1 cellular context compared by ENCODE assay signal in the genomic region with DNA sequence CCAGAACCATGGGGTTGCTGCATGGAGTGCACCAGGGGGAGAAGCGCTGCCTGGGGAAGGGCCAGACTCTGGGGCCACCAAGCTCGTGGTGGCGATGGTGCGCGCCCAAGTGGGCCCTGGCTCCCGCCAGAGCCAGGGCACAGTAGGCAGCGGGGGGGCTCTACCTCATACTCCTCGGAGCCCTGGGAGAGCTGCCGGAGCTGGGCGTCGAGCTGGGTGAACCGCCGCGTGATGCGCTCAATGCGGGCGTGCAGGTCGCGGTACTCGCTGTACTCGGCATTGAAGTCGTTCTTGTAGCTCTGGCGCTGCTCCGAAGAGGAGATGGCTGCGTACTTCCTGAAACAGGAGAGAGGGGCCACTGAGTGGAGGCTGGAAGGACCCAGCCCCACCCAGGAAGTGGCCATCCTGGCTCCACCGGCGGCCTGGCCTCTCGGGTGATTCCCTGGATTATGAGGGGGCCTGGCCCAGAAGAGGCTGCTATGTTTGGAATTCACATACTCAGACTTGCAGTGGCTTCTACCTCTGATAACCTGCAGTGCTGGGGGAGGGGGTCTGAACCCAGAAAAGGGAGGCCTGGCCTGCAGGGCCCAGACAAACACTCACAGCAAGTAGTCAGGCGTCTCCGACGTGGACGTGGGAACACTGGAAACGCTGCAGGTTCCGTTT.
TF ChIP-seq lines count a peak whose summit lies in the region.

No MANE protein-coding gene starts in this region.

TF ChIP-seq in K562, 482 proteins besides CTCF, POLR2A, EP300 and RAD21:
- no peak for TF ChIP-seq MECOM (CRISPR knock-in tag; IDR thresholded peaks at IDR 0.05)
- TF ChIP-seq SRSF3 (IDR thresholded peaks at IDR 0.05; ENCODE audit: insufficient read depth, low read length), result no peak
- TF ChIP-seq SLC30A9 (CRISPR knock-in tag; IDR thresholded peaks at IDR 0.05), result no peak
- TF ChIP-seq THAP7 (CRISPR knock-in tag; IDR thresholded peaks at IDR 0.05), result no peak
- TF ChIP-seq ZNF740 (CRISPR knock-in tag; IDR thresholded peaks at IDR 0.05), result 0 out of 2 replicates have a peak, but pooled peaks have one; percentile 48
- no peak for TF ChIP-seq ZNF740 (tag; IDR thresholded peaks at IDR 0.05)
- TF ChIP-seq, protein P1, sequence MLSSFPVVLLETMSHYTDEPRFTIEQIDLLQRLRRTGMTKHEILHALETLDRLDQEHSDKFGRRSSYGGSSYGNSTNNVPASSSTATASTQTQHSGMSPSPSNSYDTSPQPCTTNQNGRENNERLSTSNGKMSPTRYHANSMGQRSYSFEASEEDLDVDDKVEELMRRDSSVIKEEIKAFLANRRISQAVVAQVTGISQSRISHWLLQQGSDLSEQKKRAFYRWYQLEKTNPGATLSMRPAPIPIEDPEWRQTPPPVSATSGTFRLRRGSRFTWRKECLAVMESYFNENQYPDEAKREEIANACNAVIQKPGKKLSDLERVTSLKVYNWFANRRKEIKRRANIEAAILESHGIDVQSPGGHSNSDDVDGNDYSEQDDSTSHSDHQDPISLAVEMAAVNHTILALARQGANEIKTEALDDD (IDR thresholded peaks at IDR 0.05), result no peak
- TF ChIP-seq VEZF1 (CRISPR knock-in tag; IDR thresholded peaks at IDR 0.05), result no peak
- no peak for TF ChIP-seq PCBP1 (IDR thresholded peaks at IDR 0.05; ENCODE audit: low read depth, low read length, poor library complexity, severe bottlenecking)
- TF ChIP-seq BDP1 (IDR thresholded peaks at IDR 0.05; ENCODE audit: insufficient read depth, insufficient read length), result no peak
- TF ChIP-seq MEF2D (tag; conservative IDR thresholded peaks at IDR 0.05; ENCODE audit: low read depth), result no peak
- no peak for TF ChIP-seq RBM34 (IDR thresholded peaks at IDR 0.05; ENCODE audit: borderline replicate concordance, insufficient read depth, low read length)
- TF ChIP-seq ZBTB26 (CRISPR knock-in tag; IDR thresholded peaks at IDR 0.05), result no peak
- TF ChIP-seq HMGXB4 (CRISPR knock-in tag; IDR thresholded peaks at IDR 0.05), result no peak
- TF ChIP-seq ZFPM2 (CRISPR knock-in tag; IDR thresholded peaks at IDR 0.05), result no peak
- no peak for TF ChIP-seq ZNF644 (tag; IDR thresholded peaks at IDR 0.05; ENCODE audit: low read depth)
- TF ChIP-seq ZBTB33 (CRISPR knock-in tag; IDR thresholded peaks at IDR 0.05), result peak; percentile 64
- TF ChIP-seq PRPF4 (IDR thresholded peaks at IDR 0.05; ENCODE audit: insufficient read depth, low read depth, low read length, poor library complexity, severe bottlenecking), result no peak
